ENCODE assay signal across 8 cellular contexts in the genomic region with DNA sequence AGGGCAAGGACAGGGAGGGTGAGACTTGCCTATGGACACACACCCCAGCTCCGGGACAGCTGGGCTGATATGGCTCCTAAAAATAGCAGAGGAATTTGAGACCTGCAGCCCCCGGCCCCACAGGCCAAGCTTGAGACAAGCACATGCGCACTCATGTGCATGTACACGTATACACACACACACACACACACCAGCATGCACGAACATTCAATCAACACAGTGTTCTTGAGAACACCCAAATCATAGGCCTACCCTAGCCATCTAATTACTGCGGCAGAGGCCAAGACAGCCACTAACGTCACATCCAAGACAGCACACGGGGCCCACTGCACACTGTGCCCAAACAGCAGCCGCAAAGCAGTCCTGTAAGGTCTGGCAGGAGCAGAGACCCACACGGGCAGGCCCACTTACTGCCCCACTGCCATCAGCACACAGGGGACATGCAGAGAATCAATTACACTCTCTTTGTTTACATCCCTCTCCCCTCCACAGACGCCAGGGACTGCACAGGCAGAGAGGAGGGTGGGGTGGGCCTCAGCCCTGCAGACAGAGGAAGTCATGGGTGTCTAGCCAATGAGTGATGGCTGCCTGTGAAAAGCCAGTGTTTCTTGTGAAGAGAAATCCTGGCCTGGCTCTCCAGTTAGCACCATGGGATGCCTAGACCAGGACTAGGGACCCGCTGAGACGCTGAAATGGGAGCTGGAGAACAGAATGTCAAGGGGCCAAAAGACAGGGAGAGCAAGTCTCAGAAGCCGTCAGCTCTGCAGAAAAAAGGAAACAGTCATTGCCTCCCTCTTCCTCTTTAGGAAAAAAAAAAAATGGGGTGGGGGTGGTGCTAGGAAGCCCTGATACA. TPM values are rescaled to one million over a fixed set of nuclear protein-coding genes. Genes with fewer than 3 reads are reported as not detected.
DNase-seq lines count a peak whose midpoint lies in the region; ATAC-seq and TF ChIP-seq lines count a peak whose summit lies in the region.

No MANE protein-coding gene starts in this region.

- H3K27me3 Mint-ChIP-seq in activated naive CD8-positive, alpha-beta T cell treated with anti-CD3 and anti-CD28 coated beads, Interleukin-2, amount 10 ng/mL, durations not matched to agents 7 days and 5 days, result no peaks in the 10 kb centered on the region
- H3K27me3 Mint-ChIP-seq in stimulated activated naive CD8-positive, alpha-beta T cell treated with anti-CD3 and anti-CD28 coated beads, Interleukin-15, amount 100 ng/mL, for 72 hours, result no peaks in the 10 kb centered on the region

- peaks cover 5% of the 10 kb centered on the region for H3K36me3 Mint-ChIP-seq in activated naive CD8-positive, alpha-beta T cell treated with anti-CD3 and anti-CD28 coated beads, Interleukin-2, amount 10 ng/mL, durations not matched to agents 7 days and 5 days

- TF ChIP-seq CTCF in left lung (IDR thresholded peaks at IDR 0.05), result no peak

- DNase-seq in NCI-H146 (lab: John Stamatoyannopoulos, UW), result peak; percentile 11
- no peak for DNase-seq in NCI-H146 treated with DMSO at 0.1 percent for 48 hours (lab: John Stamatoyannopoulos, UW; ENCODE audit: unreplicated experiment)
- peak; percentile 66 for DNase-seq in OCI-M1 (lab: John Stamatoyannopoulos, UW)
- DNase-seq in activated naive CD8-positive, alpha-beta T cell treated with anti-CD3 and anti-CD28 coated beads, Interleukin-2, amount 10 ng/mL, durations not matched to agents 7 days and 5 days, result peak; percentile 65
- peak in 1 of 2 donors; percentile 83 for DNase-seq in left lung
- DNase-seq in stimulated activated naive CD8-positive, alpha-beta T cell treated with anti-CD3 and anti-CD28 coated beads, Interleukin-15, amount 100 ng/mL, for 72 hours, result peak; percentile 40 to 50
- DNase-seq in NCI-H2196 treated with DMSO at 0.1 percent for 48 hours (lab: John Stamatoyannopoulos, UW; ENCODE audit: unreplicated experiment), result no peak

- no peaks in the 10 kb centered on the region for H3K36me3 ChIP-seq in left lung

- H3K9me3 ChIP-seq in left lung, result no peaks in the 10 kb centered on the region

- POLR2A ChIA-PET in activated naive CD8-positive, alpha-beta T cell treated with anti-CD3 and anti-CD28 coated beads, Interleukin-2, amount 10 ng/mL, durations not matched to agents 7 days and 5 days (lab: Charles Lee), result interaction anchor here (0.6 to 7.4 kb wide), 20 partner anchors 8 to 480 kb away, joined by 3 to 51 read pairs (median 6); a partner anchor contains a TSS

- no peaks in the 10 kb centered on the region for H3K27me3 ChIP-seq in left lung

- peaks cover 29 to 81% of the 10 kb centered on the region in 2 donors for H3K4me1 ChIP-seq in left lung

- H3K4me3 Mint-ChIP-seq in activated naive CD8-positive, alpha-beta T cell treated with anti-CD3 and anti-CD28 coated beads, Interleukin-2, amount 10 ng/mL, durations not matched to agents 7 days and 5 days, result peak overlapping the region; percentile 99
- H3K4me3 Mint-ChIP-seq in stimulated activated naive CD8-positive, alpha-beta T cell treated with anti-CD3 and anti-CD28 coated beads, Interleukin-15, amount 100 ng/mL, for 72 hours, result peak overlapping the region; percentile 85 to 89

- H3K9me3 Mint-ChIP-seq in activated naive CD8-positive, alpha-beta T cell treated with anti-CD3 and anti-CD28 coated beads, Interleukin-2, amount 10 ng/mL, durations not matched to agents 7 days and 5 days, result no peaks in the 10 kb centered on the region
- H3K9me3 Mint-ChIP-seq in stimulated activated naive CD8-positive, alpha-beta T cell treated with anti-CD3 and anti-CD28 coated beads, Interleukin-15, amount 100 ng/mL, for 72 hours, result no peaks in the 10 kb centered on the region

- H3K27ac ChIP-seq in left lung, result peak overlapping the region; percentile 79 to 96

- peaks cover 56% of the 10 kb centered on the region for H3K4me1 Mint-ChIP-seq in activated naive CD8-positive, alpha-beta T cell treated with anti-CD3 and anti-CD28 coated beads, Interleukin-2, amount 10 ng/mL, durations not matched to agents 7 days and 5 days
- H3K4me1 Mint-ChIP-seq in stimulated activated naive CD8-positive, alpha-beta T cell treated with anti-CD3 and anti-CD28 coated beads, Interleukin-15, amount 100 ng/mL, for 72 hours, result peaks cover 72% of the 10 kb centered on the region

- peak overlapping the region; percentile 93 for H3K27ac Mint-ChIP-seq in activated naive CD8-positive, alpha-beta T cell treated with anti-CD3 and anti-CD28 coated beads, Interleukin-2, amount 10 ng/mL, durations not matched to agents 7 days and 5 days
- H3K27ac Mint-ChIP-seq in stimulated activated naive CD8-positive, alpha-beta T cell treated with anti-CD3 and anti-CD28 coated beads, Interleukin-15, amount 100 ng/mL, for 72 hours, result peak overlapping the region; percentile 94 to 96

- intact Hi-C loops in left lung (cut with DNase I), result no loop called here

- ATAC-seq in activated naive CD8-positive, alpha-beta T cell treated with anti-CD3 and anti-CD28 coated beads, Interleukin-2, amount 10 ng/mL, durations not matched to agents 7 days and 5 days (ENCODE audit: low read depth), result peak; percentile 27
- ATAC-seq in left lung (peak; percentile 25), GM21786 (IDR thresholded peaks at IDR 0.05; ENCODE audit: unreplicated experiment) (no peak)
- peak; percentile 27 for ATAC-seq in stimulated activated naive CD8-positive, alpha-beta T cell treated with anti-CD3 and anti-CD28 coated beads, Interleukin-15, amount 100 ng/mL, for 72 hours

- H3K4me3 ChIP-seq in left lung, result peak overlapping the region; percentile 31 to 48

RNA-seq across cellular contexts. Expression of a gene that starts 39.3 kb away (rescaled TPM):
- total RNA-seq in activated naive CD8-positive, alpha-beta T cell treated with anti-CD3 and anti-CD28 coated beads, Interleukin-2, amount 10 ng/mL, durations not matched to agents 7 days and 5 days, result 10 to 100 TPM; 79.7 to 80.6 TPM
- total RNA-seq in left lung, result 10 to 100 TPM; 55.9 to 58.3 TPM

Comparison
In these comparisons a context has a peak if more than half of its experiments do, and no peak if none do; other contexts are left out.
1. DNase-seq: peak in NCI-H146 (single experiment), OCI-M1 (single experiment), activated naive CD8-positive, alpha-beta T cell treated with anti-CD3 and anti-CD28 coated beads, Interleukin-2, amount 10 ng/mL, durations not matched to agents 7 days and 5 days (single experiment) and stimulated activated naive CD8-positive, alpha-beta T cell treated with anti-CD3 and anti-CD28 coated beads, Interleukin-15, amount 100 ng/mL, for 72 hours (2 of 2); none in NCI-H146 treated with DMSO at 0.1 percent for 48 hours (single experiment) and NCI-H2196 treated with DMSO at 0.1 percent for 48 hours (single experiment).